1 cellular context compared by ENCODE assay signal in the genomic region with DNA sequence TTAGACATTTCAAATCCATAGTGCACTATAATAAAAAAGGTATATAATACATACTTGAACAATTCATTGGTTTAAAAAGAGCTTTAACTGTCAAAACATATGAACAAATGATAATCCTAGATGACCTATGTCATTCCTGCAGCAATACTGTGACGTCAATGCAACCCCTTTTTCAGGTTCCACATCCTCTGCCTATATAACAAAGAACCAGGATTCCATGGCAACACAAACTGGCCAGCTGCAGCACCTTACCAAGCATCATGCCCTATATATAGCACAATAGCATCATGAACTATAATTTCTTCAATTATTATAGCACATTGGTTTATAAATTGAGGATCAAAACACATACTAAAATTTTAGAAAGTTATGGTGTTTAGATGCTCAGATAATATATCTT.
TF ChIP-seq lines count a peak whose summit lies in the region.

No MANE protein-coding gene starts in this region.

TF ChIP-seq in WTC11, 78 proteins besides CTCF, POLR2A, EP300 and RAD21 (continued from another document):
- TF ChIP-seq, protein P1, sequence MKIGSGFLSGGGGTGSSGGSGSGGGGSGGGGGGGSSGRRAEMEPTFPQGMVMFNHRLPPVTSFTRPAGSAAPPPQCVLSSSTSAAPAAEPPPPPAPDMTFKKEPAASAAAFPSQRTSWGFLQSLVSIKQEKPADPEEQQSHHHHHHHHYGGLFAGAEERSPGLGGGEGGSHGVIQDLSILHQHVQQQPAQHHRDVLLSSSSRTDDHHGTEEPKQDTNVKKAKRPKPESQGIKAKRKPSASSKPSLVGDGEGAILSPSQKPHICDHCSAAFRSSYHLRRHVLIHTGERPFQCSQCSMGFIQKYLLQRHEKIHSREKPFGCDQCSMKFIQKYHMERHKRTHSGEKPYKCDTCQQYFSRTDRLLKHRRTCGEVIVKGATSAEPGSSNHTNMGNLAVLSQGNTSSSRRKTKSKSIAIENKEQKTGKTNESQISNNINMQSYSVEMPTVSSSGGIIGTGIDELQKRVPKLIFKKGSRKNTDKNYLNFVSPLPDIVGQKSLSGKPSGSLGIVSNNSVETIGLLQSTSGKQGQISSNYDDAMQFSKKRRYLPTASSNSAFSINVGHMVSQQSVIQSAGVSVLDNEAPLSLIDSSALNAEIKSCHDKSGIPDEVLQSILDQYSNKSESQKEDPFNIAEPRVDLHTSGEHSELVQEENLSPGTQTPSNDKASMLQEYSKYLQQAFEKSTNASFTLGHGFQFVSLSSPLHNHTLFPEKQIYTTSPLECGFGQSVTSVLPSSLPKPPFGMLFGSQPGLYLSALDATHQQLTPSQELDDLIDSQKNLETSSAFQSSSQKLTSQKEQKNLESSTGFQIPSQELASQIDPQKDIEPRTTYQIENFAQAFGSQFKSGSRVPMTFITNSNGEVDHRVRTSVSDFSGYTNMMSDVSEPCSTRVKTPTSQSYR (CRISPR knock-in tag; IDR thresholded peaks at IDR 0.05) = no peak
- no peak for TF ChIP-seq MYBL2 (CRISPR knock-in tag; IDR thresholded peaks at IDR 0.05)
- no peak for TF ChIP-seq AFF4 (CRISPR knock-in tag; IDR thresholded peaks at IDR 0.05; ENCODE audit: borderline replicate concordance)
- TF ChIP-seq, protein P2, sequence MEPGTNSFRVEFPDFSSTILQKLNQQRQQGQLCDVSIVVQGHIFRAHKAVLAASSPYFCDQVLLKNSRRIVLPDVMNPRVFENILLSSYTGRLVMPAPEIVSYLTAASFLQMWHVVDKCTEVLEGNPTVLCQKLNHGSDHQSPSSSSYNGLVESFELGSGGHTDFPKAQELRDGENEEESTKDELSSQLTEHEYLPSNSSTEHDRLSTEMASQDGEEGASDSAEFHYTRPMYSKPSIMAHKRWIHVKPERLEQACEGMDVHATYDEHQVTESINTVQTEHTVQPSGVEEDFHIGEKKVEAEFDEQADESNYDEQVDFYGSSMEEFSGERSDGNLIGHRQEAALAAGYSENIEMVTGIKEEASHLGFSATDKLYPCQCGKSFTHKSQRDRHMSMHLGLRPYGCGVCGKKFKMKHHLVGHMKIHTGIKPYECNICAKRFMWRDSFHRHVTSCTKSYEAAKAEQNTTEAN (CRISPR knock-in tag; IDR thresholded peaks at IDR 0.05) = no peak
- TF ChIP-seq, protein P3, sequence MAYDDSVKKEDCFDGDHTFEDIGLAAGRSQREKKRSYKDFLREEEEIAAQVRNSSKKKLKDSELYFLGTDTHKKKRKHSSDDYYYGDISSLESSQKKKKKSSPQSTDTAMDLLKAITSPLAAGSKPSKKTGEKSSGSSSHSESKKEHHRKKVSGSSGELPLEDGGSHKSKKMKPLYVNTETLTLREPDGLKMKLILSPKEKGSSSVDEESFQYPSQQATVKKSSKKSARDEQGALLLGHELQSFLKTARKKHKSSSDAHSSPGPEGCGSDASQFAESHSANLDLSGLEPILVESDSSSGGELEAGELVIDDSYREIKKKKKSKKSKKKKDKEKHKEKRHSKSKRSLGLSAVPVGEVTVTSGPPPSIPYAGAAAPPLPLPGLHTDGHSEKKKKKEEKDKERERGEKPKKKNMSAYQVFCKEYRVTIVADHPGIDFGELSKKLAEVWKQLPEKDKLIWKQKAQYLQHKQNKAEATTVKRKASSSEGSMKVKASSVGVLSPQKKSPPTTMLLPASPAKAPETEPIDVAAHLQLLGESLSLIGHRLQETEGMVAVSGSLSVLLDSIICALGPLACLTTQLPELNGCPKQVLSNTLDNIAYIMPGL (CRISPR knock-in tag; IDR thresholded peaks at IDR 0.05) = no peak
- TF ChIP-seq ZNF263 (CRISPR knock-in tag; IDR thresholded peaks at IDR 0.05; ENCODE audit: low read depth) = no peak
- no peak for TF ChIP-seq ETV6 (CRISPR knock-in tag; IDR thresholded peaks at IDR 0.05)
- TF ChIP-seq GTF2I (CRISPR knock-in tag; conservative IDR thresholded peaks at IDR 0.05) = no peak
